ENCODE assay signal across 3 cellular contexts in genomic region chr18:54712758-54713157, GRCh38.
TF ChIP-seq lines count a peak whose summit lies in the region.

No MANE protein-coding gene starts in this region.

TF ChIP-seq in A549, 52 proteins besides CTCF, POLR2A, EP300 and RAD21:
- TF ChIP-seq HOXB13 (CRISPR knock-in tag; IDR thresholded peaks at IDR 0.05; ENCODE audit: low read depth) (no peak), KDM1A (IDR thresholded peaks at IDR 0.05; ENCODE audit: low read depth) (no peak), CHD4 (IDR thresholded peaks at IDR 0.05; ENCODE audit: borderline replicate concordance) (no peak), RFX5 (IDR thresholded peaks at IDR 0.05) (no peak), PBX3 (IDR thresholded peaks at IDR 0.05) (no peak), HOXB5 (CRISPR knock-in tag; IDR thresholded peaks at IDR 0.05) (no peak), USF2 (IDR thresholded peaks at IDR 0.05) (no peak), ZNF302 (CRISPR knock-in tag; IDR thresholded peaks at IDR 0.05) (no peak), RCOR1 (IDR thresholded peaks at IDR 0.05; ENCODE audit: low read depth, low read length) (no peak), HEYL (CRISPR knock-in tag; IDR thresholded peaks at IDR 0.05) (no peak), HMGXB4 (CRISPR knock-in tag; IDR thresholded peaks at IDR 0.05; ENCODE audit: borderline replicate concordance) (no peak), ATOH8 (CRISPR knock-in tag; IDR thresholded peaks at IDR 0.05; ENCODE audit: low read depth) (no peak), HOXA7 (CRISPR knock-in tag; IDR thresholded peaks at IDR 0.05) (no peak)
TF ChIP-seq in A549: peak in this region for 0.

TF ChIP-seq in GM23338, 12 proteins besides CTCF, POLR2A, EP300 and RAD21 (continues in another document):
- no peak for TF ChIP-seq JUNB (IDR thresholded peaks at IDR 0.05; ENCODE audit: unreplicated experiment)
- TF ChIP-seq STAT1 (IDR thresholded peaks at IDR 0.05; ENCODE audit: unreplicated experiment), result no peak
- TF ChIP-seq EZH2phosphoT487 (IDR thresholded peaks at IDR 0.05; ENCODE audit: unreplicated experiment), result no peak
- TF ChIP-seq NANOG (IDR thresholded peaks at IDR 0.05; ENCODE audit: borderline replicate concordance), result no peak
- no peak for TF ChIP-seq EZH2 (IDR thresholded peaks at IDR 0.05; ENCODE audit: low read depth, unreplicated experiment)
- no peak for TF ChIP-seq ETS1 (IDR thresholded peaks at IDR 0.05)
- no peak for TF ChIP-seq ZNF114 (CRISPR knock-in tag; IDR thresholded peaks at IDR 0.05)
- no peak for TF ChIP-seq REST (IDR thresholded peaks at IDR 0.05; ENCODE audit: unreplicated experiment)
- TF ChIP-seq CREB1 (CRISPR knock-in tag; IDR thresholded peaks at IDR 0.05; ENCODE audit: low read depth), result no peak

TF ChIP-seq in K562, 482 proteins besides CTCF, POLR2A, EP300 and RAD21:
- TF ChIP-seq MYNN (IDR thresholded peaks at IDR 0.05) (no peak), MYNN (CRISPR knock-in tag; IDR thresholded peaks at IDR 0.05) (no peak), SRSF9 (IDR thresholded peaks at IDR 0.05; ENCODE audit: borderline replicate concordance, low read depth, low read length) (no peak), HCFC1 (IDR thresholded peaks at IDR 0.05; ENCODE audit: low read depth, low read length) (no peak), SPI1 (IDR thresholded peaks at IDR 0.05; ENCODE audit: borderline replicate concordance, low read depth, low read length) (no peak)
